ENCODE assay signal across 18 cellular contexts in genomic region chr9:72294952-72295351, GRCh38.
DNase-seq lines count a peak whose midpoint lies in the region; ATAC-seq and TF ChIP-seq lines count a peak whose summit lies in the region.
"Had no signal": no experiment of that assay in that cellular context is flagged by ENCODE, and none has a peak within 500 bp of the region (broad histone marks: within the 10 kb centered on the region; RNA-seq: fewer than 3 reads in every experiment).

No MANE protein-coding gene starts in this region.

- H3K4me1 Mint-ChIP-seq in dendritic cell treated with granulocyte-macrophage colony-stimulating factor and Interleukin-4, amounts not matched to agents 40 ng/mL and 50 ng/mL, for 4 days (ENCODE audit: low read depth), result peaks cover 76% of the 10 kb centered on the region
- H3K4me1 Mint-ChIP-seq in activated naive CD8-positive, alpha-beta T cell treated with anti-CD3 and anti-CD28 coated beads for 36 hours, result peaks cover 2% of the 10 kb centered on the region
- H3K4me1 Mint-ChIP-seq in progenitor cell of endocrine pancreas (ENCODE audit: low read depth) (peaks cover 5% of the 10 kb centered on the region), H9 (peaks cover 7 to 8% of the 10 kb centered on the region in 2 experiments; a peak in 3 of 4 replicates)

- ATAC-seq in left cardiac atrium (peak in 1 of 2 donors; percentile 81), Right ventricle myocardium inferior (no peak), GM19035 (IDR thresholded peaks at IDR 0.05; ENCODE audit: unreplicated experiment) (no peak)

- H3K4me3 Mint-ChIP-seq in dendritic cell treated with granulocyte-macrophage colony-stimulating factor and Interleukin-4, amounts not matched to agents 40 ng/mL and 50 ng/mL, for 4 days, result peak overlapping the region; percentile 59
- H3K4me3 Mint-ChIP-seq in activated naive CD8-positive, alpha-beta T cell treated with anti-CD3 and anti-CD28 coated beads for 36 hours, result no peak overlapping the region
- no peak overlapping the region for H3K4me3 Mint-ChIP-seq in progenitor cell of endocrine pancreas (ENCODE audit: low read depth)
- no peak overlapping the region for H3K4me3 Mint-ChIP-seq in H9
- H3K4me3 Mint-ChIP-seq: immature natural killer cell had no signal

- H3K4me1 ChIP-seq in mesenchymal stem cell (ENCODE audit: control insufficient read depth, insufficient read depth, low read depth, low read length) (peaks cover 12% of the 10 kb centered on the region), H9 (ENCODE audit: insufficient read depth, low read length) (no peaks in the 10 kb centered on the region)

- H3K23ac ChIP-seq in mesenchymal stem cell (ENCODE audit: low read length in 2 of 2) (no peak overlapping the region), H9 (ENCODE audit: insufficient read length, low read depth, low read length) (no peak overlapping the region)

- H4K8ac ChIP-seq in mesenchymal stem cell (ENCODE audit: low read length) (no peak overlapping the region), H9 (replicated peaks; ENCODE audit: insufficient read length, low read depth, low read length) (no peak overlapping the region)

- H3K9me3 Mint-ChIP-seq in dendritic cell treated with granulocyte-macrophage colony-stimulating factor and Interleukin-4, amounts not matched to agents 40 ng/mL and 50 ng/mL, for 4 days, result peaks cover 2% of the 10 kb centered on the region
- H3K9me3 Mint-ChIP-seq in activated naive CD8-positive, alpha-beta T cell treated with anti-CD3 and anti-CD28 coated beads for 36 hours, result no peaks in the 10 kb centered on the region
- peaks cover 1% of the 10 kb centered on the region for H3K9me3 Mint-ChIP-seq in progenitor cell of endocrine pancreas (ENCODE audit: low read depth)
- peaks cover 7 to 14% of the 10 kb centered on the region in 2 experiments for H3K9me3 Mint-ChIP-seq in H9
- H3K9me3 Mint-ChIP-seq: immature natural killer cell had no signal

- H3K9me3 ChIP-seq in mesenchymal stem cell (ENCODE audit: control insufficient read depth, low read length) (no peaks in the 10 kb centered on the region), H9 (ENCODE audit: control insufficient read depth, low read depth, low read length) (no peaks in the 10 kb centered on the region)
- H3K9me3 ChIP-seq: psoas muscle, tibial artery had no signal

- H3K4ac ChIP-seq in mesenchymal stem cell (ENCODE audit: low read depth in 1 of 2, low read length in 2 of 2), result no peak overlapping the region
- no peak overlapping the region for H3K4ac ChIP-seq in H9 (ENCODE audit: low read depth, low read length)

- H2BK12ac ChIP-seq in mesenchymal stem cell (ENCODE audit: low read length in 2 of 2) (no peak overlapping the region), H9 (ENCODE audit: insufficient read length, low read depth, low read length) (no peak overlapping the region)

- H3K56ac ChIP-seq in H9 (ENCODE audit: insufficient read length, low read depth, low read length), result no peak overlapping the region

- H4K5ac ChIP-seq in H9 (ENCODE audit: insufficient read length, low read depth, low read length), result no peak overlapping the region

- H3K27me3 Mint-ChIP-seq in dendritic cell treated with granulocyte-macrophage colony-stimulating factor and Interleukin-4, amounts not matched to agents 40 ng/mL and 50 ng/mL, for 4 days, result no peaks in the 10 kb centered on the region
- peaks cover 7% of the 10 kb centered on the region for H3K27me3 Mint-ChIP-seq in activated naive CD8-positive, alpha-beta T cell treated with anti-CD3 and anti-CD28 coated beads for 36 hours
- H3K27me3 Mint-ChIP-seq in progenitor cell of endocrine pancreas, result no peaks in the 10 kb centered on the region
- no peaks in the 10 kb centered on the region; the same call in 1 of the 2 replicates for H3K27me3 Mint-ChIP-seq in H9 (ENCODE audit: low read depth)

- peak; percentile 20 for DNase-seq in left cardiac atrium
- no peak for DNase-seq in Right ventricle myocardium inferior (ENCODE audit: missing footprints)
- DNase-seq in mesenchymal stem cell, result no peak
- no peak for DNase-seq in activated naive CD8-positive, alpha-beta T cell treated with anti-CD3 and anti-CD28 coated beads for 36 hours
- no peak for DNase-seq in progenitor cell of endocrine pancreas (ENCODE audit: low spot score, unreplicated experiment)
- no peak for DNase-seq in H9
- DNase-seq: activated CD8-positive, alpha-beta memory T cell treated with anti-CD3 and anti-CD28 coated beads for 24 hours; activated gamma-delta T cell treated with Interleukin-2 at 50 U/mL for 16 hours; COR-L47; effector CD8-positive, alpha-beta T cell; immature natural killer cell; NCI-H1092; NCI-H2171 treated with DMSO at 0.1 percent for 48 hours; psoas muscle; tibial artery; WERI-Rb-1 had no signal

- intact Hi-C loops in left cardiac atrium (cut with DNase I), result loop anchor here in 1 of 2 donors (5.0 kb wide), 1 partner anchor 297 kb away; no protein-coding TSS in a partner anchor
- intact Hi-C loops in Right ventricle myocardium inferior (cut with DNase I), result no loop called here
- intact Hi-C loops in dendritic cell treated with granulocyte-macrophage colony-stimulating factor and Interleukin-4, amounts not matched to agents 40 ng/mL and 50 ng/mL, for 4 days (cut with micrococcal nuclease), result loop anchor here (1.0 to 5.0 kb wide), 3 partner anchors 10 to 297 kb away; no protein-coding TSS in a partner anchor

- H2BK20ac ChIP-seq in H9 (ENCODE audit: low read depth, low read length, poor library complexity, severe bottlenecking), result no peak overlapping the region

- H2BK120ac ChIP-seq in mesenchymal stem cell (ENCODE audit: low read depth, low read length) (no peak overlapping the region), H9 (ENCODE audit: low read depth, low read length, poor library complexity, severe bottlenecking) (no peak overlapping the region)

- H3K79me2 ChIP-seq in H9 (ENCODE audit: insufficient read depth, low read length), result no peaks in the 10 kb centered on the region

- peaks cover 5% of the 10 kb centered on the region for H3K36me3 Mint-ChIP-seq in dendritic cell treated with granulocyte-macrophage colony-stimulating factor and Interleukin-4, amounts not matched to agents 40 ng/mL and 50 ng/mL, for 4 days (ENCODE audit: low read depth)
- H3K36me3 Mint-ChIP-seq in activated naive CD8-positive, alpha-beta T cell treated with anti-CD3 and anti-CD28 coated beads for 36 hours, result no peaks in the 10 kb centered on the region
- H3K36me3 Mint-ChIP-seq in progenitor cell of endocrine pancreas (ENCODE audit: insufficient read depth) (peaks cover 2% of the 10 kb centered on the region), H9 (ENCODE audit: insufficient read depth in 1 of 3, low read depth in 3 of 3) (peaks cover 0 to 13% (median 3%) of the 10 kb centered on the region in 3 experiments; a peak in 6 of 7 replicates)
- H3K36me3 Mint-ChIP-seq: immature natural killer cell had no signal

- no peak overlapping the region for H3K14ac ChIP-seq in mesenchymal stem cell (ENCODE audit: low read length in 2 of 2)
- H3K14ac ChIP-seq in H9 (ENCODE audit: insufficient read depth, low read length), result no peak overlapping the region

- H2AK5ac ChIP-seq in mesenchymal stem cell (ENCODE audit: low read length, severe bottlenecking), result peak overlapping the region; percentile 76
- no peak overlapping the region for H2AK5ac ChIP-seq in H9 (ENCODE audit: insufficient read length, low read length)

- no peak overlapping the region for H3T11ph ChIP-seq in H9 (ENCODE audit: low read length)

- H4K91ac ChIP-seq in mesenchymal stem cell (ENCODE audit: low read length), result no peak overlapping the region
- H4K91ac ChIP-seq in H9 (ENCODE audit: insufficient read length, low read depth, low read length), result no peak overlapping the region

- H4K20me1 ChIP-seq in H9 (ENCODE audit: control insufficient read depth, insufficient read depth, insufficient read length), result no peaks in the 10 kb centered on the region

- H3K18ac ChIP-seq in mesenchymal stem cell (ENCODE audit: low read depth in 1 of 2, low read length in 2 of 2), result no peak overlapping the region
- no peak overlapping the region for H3K18ac ChIP-seq in H9 (ENCODE audit: insufficient read length, low read depth, low read length)

- no peak overlapping the region for H3K4me3 ChIP-seq in mesenchymal stem cell (ENCODE audit: insufficient read depth in 1 of 2, low read depth in 1 of 2, low read length in 2 of 2)
- H3K4me3 ChIP-seq: psoas muscle, tibial artery had no signal

- H3K27me3 ChIP-seq in mesenchymal stem cell (ENCODE audit: control insufficient read depth in 1 of 2, insufficient read depth in 1 of 2, low read length in 2 of 2), result no peaks in the 10 kb centered on the region
- H3K27me3 ChIP-seq in H9 (ENCODE audit: insufficient read depth, low read length), result no peaks in the 10 kb centered on the region
- H3K27me3 ChIP-seq: tibial artery had no signal

- 46% methylated on average over 3 of the region's 7 CpGs for WGBS in mesenchymal stem cell
- no CpG with 5 or more reads among the region's 7 CpGs for WGBS in H9 (ENCODE audit: extremely low coverage, insufficient read length, low lambda C conversion rate)

- H2BK15ac ChIP-seq in mesenchymal stem cell (ENCODE audit: low read depth, poor library complexity, severe bottlenecking), result no peak overlapping the region
- no peak overlapping the region for H2BK15ac ChIP-seq in H9 (ENCODE audit: low read depth, low read length)

- H3K9ac ChIP-seq in mesenchymal stem cell (ENCODE audit: low read length) (no peak overlapping the region), H9 (ENCODE audit: extremely low read depth, insufficient read length, low read length) (no peak overlapping the region)

- H3K23me2 ChIP-seq in H9 (ENCODE audit: insufficient read length, low read depth, low read length, poor library complexity, severe bottlenecking), result no peaks in the 10 kb centered on the region

- H2AFZ ChIP-seq in mesenchymal stem cell (ENCODE audit: low read depth, low read length), result no peak overlapping the region
- no peak overlapping the region for H2AFZ ChIP-seq in H9 (ENCODE audit: low read length)

- no peaks in the 10 kb centered on the region for H3K79me1 ChIP-seq in mesenchymal stem cell (replicated peaks; ENCODE audit: low read length, poor library complexity, severe bottlenecking)
- no peaks in the 10 kb centered on the region for H3K79me1 ChIP-seq in H9 (ENCODE audit: insufficient read depth, low read depth, low read length, poor library complexity, severe bottlenecking)

- peak overlapping the region; percentile 98 for H3K27ac Mint-ChIP-seq in dendritic cell treated with granulocyte-macrophage colony-stimulating factor and Interleukin-4, amounts not matched to agents 40 ng/mL and 50 ng/mL, for 4 days
- no peak overlapping the region for H3K27ac Mint-ChIP-seq in activated naive CD8-positive, alpha-beta T cell treated with anti-CD3 and anti-CD28 coated beads for 36 hours
- H3K27ac Mint-ChIP-seq in progenitor cell of endocrine pancreas (no peak overlapping the region), H9 (no peak overlapping the region)
- H3K27ac Mint-ChIP-seq: immature natural killer cell had no signal

- H3K27ac ChIP-seq in mesenchymal stem cell (ENCODE audit: low read length, poor library complexity, severe bottlenecking), result peak overlapping the region; percentile 90
- no peak overlapping the region for H3K27ac ChIP-seq in H9 (ENCODE audit: insufficient read length, low read depth, low read length)
- H3K27ac ChIP-seq: psoas muscle, tibial artery, WERI-Rb-1 had no signal

- no peaks in the 10 kb centered on the region for H3K36me3 ChIP-seq in mesenchymal stem cell (ENCODE audit: control insufficient read depth in 1 of 2, insufficient read depth in 2 of 2, low read depth in 1 of 2, low read length in 2 of 2)
- H3K36me3 ChIP-seq: tibial artery, WERI-Rb-1 had no signal

- H2BK5ac ChIP-seq in mesenchymal stem cell (ENCODE audit: low read depth, low read length, poor library complexity, severe bottlenecking) (no peak overlapping the region), H9 (ENCODE audit: insufficient read length, low read length) (no peak overlapping the region)

- H3K4me2 ChIP-seq in mesenchymal stem cell (ENCODE audit: low read length, poor library complexity, severe bottlenecking) (peak overlapping the region; percentile 8), H9 (ENCODE audit: insufficient read depth, insufficient read length, low read length) (no peak overlapping the region)

- no peak for TF ChIP-seq CTCF in progenitor cell of endocrine pancreas (IDR thresholded peaks at IDR 0.05; ENCODE audit: unreplicated experiment)
- TF ChIP-seq CTCF in H9 (conservative IDR thresholded peaks at IDR 0.05), result no peak
